In genomic region chr7:101122933-101123702, GRCh38 we compare ENCODE assay signal across 1 cellular context.
TF ChIP-seq lines count a peak whose summit lies in the region.

No MANE protein-coding gene starts in this region.

TF ChIP-seq in HepG2, 621 proteins besides CTCF, POLR2A, EP300 and RAD21 (continued from another document and continues in another):
- TF ChIP-seq, protein P1, sequence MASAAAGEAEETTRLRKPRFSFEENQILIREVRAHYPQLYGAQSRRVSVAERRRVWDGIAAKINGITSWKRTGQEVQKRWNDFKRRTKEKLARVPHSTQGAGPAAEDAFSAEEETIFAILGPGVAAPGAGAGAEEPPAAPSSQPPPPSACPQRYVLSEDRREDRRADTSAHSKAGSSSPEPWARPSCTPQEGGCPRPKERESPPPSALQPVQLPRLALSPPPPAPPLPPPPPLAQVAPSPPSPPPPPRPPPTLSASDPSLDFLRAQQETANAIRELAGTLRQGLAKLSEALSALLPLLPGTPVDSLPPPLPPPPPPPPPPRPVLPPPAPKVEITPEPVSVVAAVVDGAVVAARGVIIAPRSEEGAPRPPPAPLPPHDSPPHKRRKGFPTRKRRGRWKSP (CRISPR knock-in tag; IDR thresholded peaks at IDR 0.05) = no peak
- TF ChIP-seq ATF7 (IDR thresholded peaks at IDR 0.05) (no peak), ATF7 (CRISPR knock-in tag; IDR thresholded peaks at IDR 0.05) (no peak), DNMT3B (CRISPR knock-in tag; conservative IDR thresholded peaks at IDR 0.05) (no peak), ZFP41 (CRISPR knock-in tag; IDR thresholded peaks at IDR 0.05; ENCODE audit: borderline replicate concordance) (no peak), ZEB1 (IDR thresholded peaks at IDR 0.05; ENCODE audit: insufficient replicate concordance, low read depth) (no peak), SATB2 (CRISPR knock-in tag; IDR thresholded peaks at IDR 0.05) (no peak), SNAPC2 (CRISPR knock-in tag; IDR thresholded peaks at IDR 0.05) (no peak), SIX4 (CRISPR knock-in tag; IDR thresholded peaks at IDR 0.05) (no peak), ZNF713 (CRISPR knock-in tag; IDR thresholded peaks at IDR 0.05) (no peak), ZNF709 (CRISPR knock-in tag; IDR thresholded peaks at IDR 0.05) (no peak), ZNF878 (CRISPR knock-in tag; IDR thresholded peaks at IDR 0.05) (no peak), BRD4 (CRISPR knock-in tag; IDR thresholded peaks at IDR 0.05) (0 out of 2 replicates have a peak, but pooled peaks have one; percentile 31), MIER2 (CRISPR knock-in tag; IDR thresholded peaks at IDR 0.05) (no peak), GPBP1L1 (CRISPR knock-in tag; IDR thresholded peaks at IDR 0.05) (no peak), ZBTB3 (CRISPR knock-in tag; IDR thresholded peaks at IDR 0.05; ENCODE audit: borderline replicate concordance, low read depth) (no peak), ZNF766 (CRISPR knock-in tag; IDR thresholded peaks at IDR 0.05; ENCODE audit: borderline replicate concordance) (no peak), NFIB (CRISPR knock-in tag; IDR thresholded peaks at IDR 0.05; ENCODE audit: borderline replicate concordance) (no peak), ZNF430 (CRISPR knock-in tag; IDR thresholded peaks at IDR 0.05) (peak; percentile 75; the same call in 1 of the 2 replicates), MTF1 (CRISPR knock-in tag; IDR thresholded peaks at IDR 0.05) (no peak), POLR2G (IDR thresholded peaks at IDR 0.05; ENCODE audit: low read depth, low read length) (peak; percentile 68), YEATS2 (CRISPR knock-in tag; IDR thresholded peaks at IDR 0.05; ENCODE audit: borderline replicate concordance) (no peak), JARID2 (CRISPR knock-in tag; IDR thresholded peaks at IDR 0.05; ENCODE audit: insufficient replicate concordance) (no peak), ZHX1 (CRISPR knock-in tag; IDR thresholded peaks at IDR 0.05; ENCODE audit: low read depth) (no peak), KDM5B (CRISPR knock-in tag; IDR thresholded peaks at IDR 0.05; ENCODE audit: borderline replicate concordance) (no peak), ZNF143 (CRISPR knock-in tag; IDR thresholded peaks at IDR 0.05) (0 out of 2 replicates have a peak, but pooled peaks have one; percentile 27), SIN3B (IDR thresholded peaks at IDR 0.05; ENCODE audit: low read length) (no peak), LRRFIP1 (CRISPR knock-in tag; conservative IDR thresholded peaks at IDR 0.05) (no peak), ARNTL (CRISPR knock-in tag; IDR thresholded peaks at IDR 0.05) (no peak), CBX1 (IDR thresholded peaks at IDR 0.05; ENCODE audit: low read depth) (no peak), ZBTB33 (CRISPR knock-in tag; IDR thresholded peaks at IDR 0.05) (0 out of 2 replicates have a peak, but pooled peaks have one; percentile 19), ZBTB14 (CRISPR knock-in tag; IDR thresholded peaks at IDR 0.05) (no peak), HDAC2 (CRISPR knock-in tag; IDR thresholded peaks at IDR 0.05) (peak; percentile 81), BCL6 (CRISPR knock-in tag; IDR thresholded peaks at IDR 0.05) (peak; percentile 74), THAP11 (CRISPR knock-in tag; IDR thresholded peaks at IDR 0.05) (no peak; the same call in 1 of the 2 replicates), ZNF75D (CRISPR knock-in tag; IDR thresholded peaks at IDR 0.05; ENCODE audit: borderline replicate concordance) (no peak), ZNF83 (CRISPR knock-in tag; IDR thresholded peaks at IDR 0.05; ENCODE audit: borderline replicate concordance) (no peak), NFE2L1 (CRISPR knock-in tag; IDR thresholded peaks at IDR 0.05; ENCODE audit: borderline replicate concordance) (no peak), ZNF350 (CRISPR knock-in tag; IDR thresholded peaks at IDR 0.05; ENCODE audit: borderline replicate concordance, low read depth) (no peak), ZBTB8A (CRISPR knock-in tag; IDR thresholded peaks at IDR 0.05; ENCODE audit: borderline replicate concordance, low read depth) (no peak)
- TF ChIP-seq, protein P2, sequence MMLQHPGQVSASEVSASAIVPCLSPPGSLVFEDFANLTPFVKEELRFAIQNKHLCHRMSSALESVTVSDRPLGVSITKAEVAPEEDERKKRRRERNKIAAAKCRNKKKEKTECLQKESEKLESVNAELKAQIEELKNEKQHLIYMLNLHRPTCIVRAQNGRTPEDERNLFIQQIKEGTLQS (CRISPR knock-in tag; IDR thresholded peaks at IDR 0.05) = peak; percentile 46; the same call in 1 of the 2 replicates
- TF ChIP-seq, protein P3, sequence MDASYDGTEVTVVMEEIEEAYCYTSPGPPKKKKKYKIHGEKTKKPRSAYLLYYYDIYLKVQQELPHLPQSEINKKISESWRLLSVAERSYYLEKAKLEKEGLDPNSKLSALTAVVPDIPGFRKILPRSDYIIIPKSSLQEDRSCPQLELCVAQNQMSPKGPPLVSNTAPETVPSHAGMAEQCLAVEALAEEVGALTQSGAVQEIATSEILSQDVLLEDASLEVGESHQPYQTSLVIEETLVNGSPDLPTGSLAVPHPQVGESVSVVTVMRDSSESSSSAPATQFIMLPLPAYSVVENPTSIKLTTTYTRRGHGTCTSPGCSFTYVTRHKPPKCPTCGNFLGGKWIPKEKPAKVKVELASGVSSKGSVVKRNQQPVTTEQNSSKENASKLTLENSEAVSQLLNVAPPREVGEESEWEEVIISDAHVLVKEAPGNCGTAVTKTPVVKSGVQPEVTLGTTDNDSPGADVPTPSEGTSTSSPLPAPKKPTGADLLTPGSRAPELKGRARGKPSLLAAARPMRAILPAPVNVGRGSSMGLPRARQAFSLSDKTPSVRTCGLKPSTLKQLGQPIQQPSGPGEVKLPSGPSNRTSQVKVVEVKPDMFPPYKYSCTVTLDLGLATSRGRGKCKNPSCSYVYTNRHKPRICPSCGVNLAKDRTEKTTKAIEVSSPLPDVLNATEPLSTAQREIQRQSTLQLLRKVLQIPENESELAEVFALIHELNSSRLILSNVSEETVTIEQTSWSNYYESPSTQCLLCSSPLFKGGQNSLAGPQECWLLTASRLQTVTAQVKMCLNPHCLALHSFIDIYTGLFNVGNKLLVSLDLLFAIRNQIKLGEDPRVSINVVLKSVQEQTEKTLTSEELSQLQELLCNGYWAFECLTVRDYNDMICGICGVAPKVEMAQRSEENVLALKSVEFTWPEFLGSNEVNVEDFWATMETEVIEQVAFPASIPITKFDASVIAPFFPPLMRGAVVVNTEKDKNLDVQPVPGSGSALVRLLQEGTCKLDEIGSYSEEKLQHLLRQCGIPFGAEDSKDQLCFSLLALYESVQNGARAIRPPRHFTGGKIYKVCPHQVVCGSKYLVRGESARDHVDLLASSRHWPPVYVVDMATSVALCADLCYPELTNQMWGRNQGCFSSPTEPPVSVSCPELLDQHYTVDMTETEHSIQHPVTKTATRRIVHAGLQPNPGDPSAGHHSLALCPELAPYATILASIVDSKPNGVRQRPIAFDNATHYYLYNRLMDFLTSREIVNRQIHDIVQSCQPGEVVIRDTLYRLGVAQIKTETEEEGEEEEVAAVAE (CRISPR knock-in tag; IDR thresholded peaks at IDR 0.05; ENCODE audit: borderline replicate concordance) = no peak
- TF ChIP-seq, protein P4, sequence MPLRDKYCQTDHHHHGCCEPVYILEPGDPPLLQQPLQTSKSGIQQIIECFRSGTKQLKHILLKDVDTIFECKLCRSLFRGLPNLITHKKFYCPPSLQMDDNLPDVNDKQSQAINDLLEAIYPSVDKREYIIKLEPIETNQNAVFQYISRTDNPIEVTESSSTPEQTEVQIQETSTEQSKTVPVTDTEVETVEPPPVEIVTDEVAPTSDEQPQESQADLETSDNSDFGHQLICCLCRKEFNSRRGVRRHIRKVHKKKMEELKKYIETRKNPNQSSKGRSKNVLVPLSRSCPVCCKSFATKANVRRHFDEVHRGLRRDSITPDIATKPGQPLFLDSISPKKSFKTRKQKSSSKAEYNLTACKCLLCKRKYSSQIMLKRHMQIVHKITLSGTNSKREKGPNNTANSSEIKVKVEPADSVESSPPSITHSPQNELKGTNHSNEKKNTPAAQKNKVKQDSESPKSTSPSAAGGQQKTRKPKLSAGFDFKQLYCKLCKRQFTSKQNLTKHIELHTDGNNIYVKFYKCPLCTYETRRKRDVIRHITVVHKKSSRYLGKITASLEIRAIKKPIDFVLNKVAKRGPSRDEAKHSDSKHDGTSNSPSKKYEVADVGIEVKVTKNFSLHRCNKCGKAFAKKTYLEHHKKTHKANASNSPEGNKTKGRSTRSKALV (CRISPR knock-in tag; IDR thresholded peaks at IDR 0.05) = no peak
- TF ChIP-seq, protein P5, sequence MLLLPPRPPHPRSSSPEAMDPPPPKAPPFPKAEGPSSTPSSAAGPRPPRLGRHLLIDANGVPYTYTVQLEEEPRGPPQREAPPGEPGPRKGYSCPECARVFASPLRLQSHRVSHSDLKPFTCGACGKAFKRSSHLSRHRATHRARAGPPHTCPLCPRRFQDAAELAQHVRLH (CRISPR knock-in tag; IDR thresholded peaks at IDR 0.05; ENCODE audit: borderline replicate concordance, low read depth) = peak; percentile 77; the same call in 1 of the 2 replicates
- TF ChIP-seq, protein P6, sequence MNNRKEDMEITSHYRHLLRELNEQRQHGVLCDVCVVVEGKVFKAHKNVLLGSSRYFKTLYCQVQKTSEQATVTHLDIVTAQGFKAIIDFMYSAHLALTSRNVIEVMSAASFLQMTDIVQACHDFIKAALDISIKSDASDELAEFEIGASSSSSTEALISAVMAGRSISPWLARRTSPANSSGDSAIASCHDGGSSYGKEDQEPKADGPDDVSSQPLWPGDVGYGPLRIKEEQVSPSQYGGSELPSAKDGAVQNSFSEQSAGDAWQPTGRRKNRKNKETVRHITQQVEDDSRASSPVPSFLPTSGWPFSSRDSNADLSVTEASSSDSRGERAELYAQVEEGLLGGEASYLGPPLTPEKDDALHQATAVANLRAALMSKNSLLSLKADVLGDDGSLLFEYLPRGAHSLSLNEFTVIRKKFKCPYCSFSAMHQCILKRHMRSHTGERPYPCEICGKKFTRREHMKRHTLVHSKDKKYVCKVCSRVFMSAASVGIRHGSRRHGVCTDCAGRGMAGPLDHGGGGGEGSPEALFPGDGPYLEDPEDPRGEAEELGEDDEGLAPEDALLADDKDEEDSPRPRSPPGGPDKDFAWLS (CRISPR knock-in tag; IDR thresholded peaks at IDR 0.05; ENCODE audit: borderline replicate concordance) = no peak
